ENCODE assay signal across 17 cellular contexts in genomic region chr3:2713923-2714322, GRCh38.
DNase-seq lines count a peak whose midpoint lies in the region; TF ChIP-seq lines count a peak whose summit lies in the region.
"Had no signal": no experiment of that assay in that cellular context is flagged by ENCODE, and none has a peak within 500 bp of the region (broad histone marks: within the 10 kb centered on the region; RNA-seq: fewer than 3 reads in every experiment).

No MANE protein-coding gene starts in this region.

- no peak overlapping the region for H4K5ac ChIP-seq in H9 (ENCODE audit: insufficient read length, low read depth, low read length)

- H2BK12ac ChIP-seq in H9 (ENCODE audit: insufficient read length, low read depth, low read length): no peak overlapping the region

- H3K9me3 Mint-ChIP-seq in H9 (no peaks in the 10 kb centered on the region), nephron (no peaks in the 10 kb centered on the region)
- H3K9me3 Mint-ChIP-seq: activated CD4-positive, alpha-beta memory T cell treated with anti-CD3 and anti-CD28 coated beads, Interleukin-2, amount 10 ng/mL, durations not matched to agents 7 days and 5 days had no signal

- H3K4me3 Mint-ChIP-seq in H9 (no peak overlapping the region), nephron (no peak overlapping the region)
- H3K4me3 Mint-ChIP-seq: activated CD4-positive, alpha-beta memory T cell treated with anti-CD3 and anti-CD28 coated beads, Interleukin-2, amount 10 ng/mL, durations not matched to agents 7 days and 5 days; T-helper 17 cell had no signal

- H3K4me2 ChIP-seq in H9 (ENCODE audit: insufficient read depth, insufficient read length, low read length): no peak overlapping the region

- WGBS in H9 (ENCODE audit: extremely low coverage, insufficient read length, low lambda C conversion rate): no CpG with 5 or more reads among the region's 1 CpG

- H2BK120ac ChIP-seq in H9 (ENCODE audit: low read depth, low read length, poor library complexity, severe bottlenecking): no peak overlapping the region

- no peaks in the 10 kb centered on the region for H3K23me2 ChIP-seq in H9 (ENCODE audit: insufficient read length, low read depth, low read length, poor library complexity, severe bottlenecking)

- no peaks in the 10 kb centered on the region for H3K4me1 ChIP-seq in H9 (ENCODE audit: insufficient read depth, low read length)
- H3K4me1 ChIP-seq: esophagus squamous epithelium, sigmoid colon, thyroid gland had no signal

- H3K4me1 Mint-ChIP-seq in H9 (no peaks in the 10 kb centered on the region; a peak in 1 of 4 replicates), nephron (no peaks in the 10 kb centered on the region)
- H3K4me1 Mint-ChIP-seq: activated CD4-positive, alpha-beta memory T cell treated with anti-CD3 and anti-CD28 coated beads, Interleukin-2, amount 10 ng/mL, durations not matched to agents 7 days and 5 days; naive B cell; T-helper 17 cell had no signal

- H3K18ac ChIP-seq in H9 (ENCODE audit: insufficient read length, low read depth, low read length): no peak overlapping the region

- H4K20me1 ChIP-seq in H9 (ENCODE audit: control insufficient read depth, insufficient read depth, insufficient read length): no peaks in the 10 kb centered on the region

- H2BK5ac ChIP-seq in H9 (ENCODE audit: insufficient read length, low read length): no peak overlapping the region

- no peaks in the 10 kb centered on the region for H3K27me3 ChIP-seq in H9 (ENCODE audit: insufficient read depth, low read length)
- H3K27me3 ChIP-seq: esophagus squamous epithelium, sigmoid colon, thyroid gland had no signal

- POLR2A ChIA-PET in RWPE1 (lab: Yijun Ruan, JAX; ENCODE audit: low non-redundant PET): no interaction called here

- H4K8ac ChIP-seq in H9 (replicated peaks; ENCODE audit: insufficient read length, low read depth, low read length): no peak overlapping the region

- H3K36me3 Mint-ChIP-seq in H9 (ENCODE audit: insufficient read depth in 1 of 3, low read depth in 3 of 3): no peaks in the 10 kb centered on the region; a peak in 1 of 7 replicates
- H3K36me3 Mint-ChIP-seq in nephron (ENCODE audit: low read depth): no peaks in the 10 kb centered on the region
- H3K36me3 Mint-ChIP-seq: naive B cell had no signal

- no peak overlapping the region for H2BK20ac ChIP-seq in H9 (ENCODE audit: low read depth, low read length, poor library complexity, severe bottlenecking)

- no peak overlapping the region for H2AK5ac ChIP-seq in H9 (ENCODE audit: insufficient read length, low read length)

- H2BK15ac ChIP-seq in H9 (ENCODE audit: low read depth, low read length): no peak overlapping the region

- no peak overlapping the region for H3K4ac ChIP-seq in H9 (ENCODE audit: low read depth, low read length)

- H3K56ac ChIP-seq in H9 (ENCODE audit: insufficient read length, low read depth, low read length): no peak overlapping the region

- DNase-seq in NCI-H1694 treated with DMSO at 0.1 percent for 48 hours (lab: John Stamatoyannopoulos, UW): peak; percentile 1
- DNase-seq in NCI-H1694 (lab: John Stamatoyannopoulos, UW): no peak
- DNase-seq in H9: no peak
- no peak for DNase-seq in D341Med (ENCODE audit: low spot score)
- no peak for DNase-seq in RWPE1 (ENCODE audit: low spot score)
- no peak for DNase-seq in GDM1 (lab: John Stamatoyannopoulos, UW)
- DNase-seq: activated CD4-positive, alpha-beta memory T cell treated with anti-CD3 and anti-CD28 coated beads, Interleukin-2, amount 10 ng/mL, durations not matched to agents 7 days and 5 days; cerebellar nuclear complex; DND-41; esophagus squamous epithelium; islet precursor cell; naive B cell; sigmoid colon; T-helper 17 cell had no signal

- CTCF ChIA-PET in RWPE1 (lab: Yijun Ruan, JAX): interaction anchor here (0.7 kb wide), 1 partner anchor 95 kb away, joined by 3 read pairs; no protein-coding TSS in a partner anchor

- H3K79me1 ChIP-seq in H9 (ENCODE audit: insufficient read depth, low read depth, low read length, poor library complexity, severe bottlenecking): no peaks in the 10 kb centered on the region

- H3K27me3 Mint-ChIP-seq in H9 (ENCODE audit: low read depth) (no peaks in the 10 kb centered on the region; the same call in 1 of the 2 replicates), nephron (ENCODE audit: low read depth) (no peaks in the 10 kb centered on the region)
- H3K27me3 Mint-ChIP-seq: activated CD4-positive, alpha-beta memory T cell treated with anti-CD3 and anti-CD28 coated beads, Interleukin-2, amount 10 ng/mL, durations not matched to agents 7 days and 5 days; naive B cell; T-helper 17 cell had no signal

- TF ChIP-seq CTCF in H9 (conservative IDR thresholded peaks at IDR 0.05): peak; percentile 76
- peak; percentile 43 for TF ChIP-seq CTCF in VCaP (conservative IDR thresholded peaks at IDR 0.05)
- TF ChIP-seq CTCF in nephron (IDR thresholded peaks at IDR 0.05; ENCODE audit: unreplicated experiment in 3 of 3): peak in 2 of 3 experiments; percentile 19 to 28
- TF ChIP-seq CTCF in RWPE1 (conservative IDR thresholded peaks at IDR 0.05; ENCODE audit: low read depth): no peak

- H3K27ac ChIP-seq in H9 (ENCODE audit: insufficient read length, low read depth, low read length) (no peak overlapping the region), VCaP (no peak overlapping the region), RWPE1 (no peak overlapping the region)
- H3K27ac ChIP-seq: esophagus squamous epithelium, sigmoid colon, thyroid gland had no signal

- H3K9ac ChIP-seq in H9 (ENCODE audit: extremely low read depth, insufficient read length, low read length): no peak overlapping the region

- H3K27ac Mint-ChIP-seq in H9: no peak overlapping the region
- H3K27ac Mint-ChIP-seq in nephron: no peak overlapping the region
- H3K27ac Mint-ChIP-seq: activated CD4-positive, alpha-beta memory T cell treated with anti-CD3 and anti-CD28 coated beads, Interleukin-2, amount 10 ng/mL, durations not matched to agents 7 days and 5 days; naive B cell; T-helper 17 cell had no signal

- no peak overlapping the region for H4K91ac ChIP-seq in H9 (ENCODE audit: insufficient read length, low read depth, low read length)

- no peaks in the 10 kb centered on the region for H3K79me2 ChIP-seq in H9 (ENCODE audit: insufficient read depth, low read length)

- H3T11ph ChIP-seq in H9 (ENCODE audit: low read length): no peak overlapping the region

- H3K23ac ChIP-seq in H9 (ENCODE audit: insufficient read length, low read depth, low read length): no peak overlapping the region

- H2AFZ ChIP-seq in H9 (ENCODE audit: low read length): no peak overlapping the region

- H3K14ac ChIP-seq in H9 (ENCODE audit: insufficient read depth, low read length): no peak overlapping the region

- no peaks in the 10 kb centered on the region for H3K9me3 ChIP-seq in H9 (ENCODE audit: control insufficient read depth, low read depth, low read length)
- H3K9me3 ChIP-seq: esophagus squamous epithelium, sigmoid colon, thyroid gland had no signal
